ENCODE assay signal across 16 cellular contexts in genomic region chr3:188508454-188508853, GRCh38.
DNase-seq lines count a peak whose midpoint lies in the region; ATAC-seq and TF ChIP-seq lines count a peak whose summit lies in the region.
"Had no signal": no experiment of that assay in that cellular context is flagged by ENCODE, and none has a peak within 500 bp of the region (broad histone marks: within the 10 kb centered on the region; RNA-seq: fewer than 3 reads in every experiment).

No MANE protein-coding gene starts in this region.

- H3K9me3 ChIP-seq in BLaER1, result peaks cover 26% of the 10 kb centered on the region
- H3K9me3 ChIP-seq in smooth muscle cell (replicated peaks; ENCODE audit: low read depth), result peaks cover 7% of the 10 kb centered on the region
- H3K9me3 ChIP-seq in gastroesophageal sphincter, result peaks cover 0 to 12% (median 0%) of the 10 kb centered on the region in 3 donors
- H3K9me3 ChIP-seq: BE2C had no signal

- no peak overlapping the region for H3K27ac ChIP-seq in BLaER1
- H3K27ac ChIP-seq in smooth muscle cell (ENCODE audit: low read depth), result peak overlapping the region; percentile 80
- no peak overlapping the region for H3K27ac ChIP-seq in gastroesophageal sphincter
- H3K27ac ChIP-seq in coronary artery, result peak overlapping the region in 1 of 2 donors; percentile 67

- H3K4me1 Mint-ChIP-seq in chondrocyte (ENCODE audit: low read depth), result peaks cover 73% of the 10 kb centered on the region

- no peaks in the 10 kb centered on the region for H4K20me1 ChIP-seq in BLaER1
- H4K20me1 ChIP-seq in smooth muscle cell (ENCODE audit: low read depth), result no peaks in the 10 kb centered on the region

- H3K36me3 Mint-ChIP-seq in chondrocyte (ENCODE audit: low read depth), result peaks cover 13% of the 10 kb centered on the region

- no peak for ATAC-seq in gastroesophageal sphincter
- ATAC-seq: GM12878, GM23338 had no signal

- no peaks in the 10 kb centered on the region for H3K27me3 ChIP-seq in BLaER1
- H3K27me3 ChIP-seq in smooth muscle cell (ENCODE audit: low read depth), result no peaks in the 10 kb centered on the region
- no peaks in the 10 kb centered on the region for H3K27me3 ChIP-seq in gastroesophageal sphincter
- H3K27me3 ChIP-seq: BE2C had no signal

- peaks cover 42% of the 10 kb centered on the region for H3K79me2 ChIP-seq in smooth muscle cell (ENCODE audit: low read depth)

- TF ChIP-seq CTCF in chondrocyte (IDR thresholded peaks at IDR 0.05), result no peak
- no peak for TF ChIP-seq CTCF in smooth muscle cell (IDR thresholded peaks at IDR 0.05; ENCODE audit: borderline replicate concordance, insufficient read depth, poor library complexity, severe bottlenecking)
- no peak for TF ChIP-seq CTCF in gastroesophageal sphincter (IDR thresholded peaks at IDR 0.05)
- TF ChIP-seq CTCF in coronary artery (IDR thresholded peaks at IDR 0.05), result no peak

- DNase-seq in NCI-H774 (lab: John Stamatoyannopoulos, UW) (peak; percentile 11), chondrocyte (ENCODE audit: low spot score) (no peak), smooth muscle cell (lab: John Stamatoyannopoulos, UW; ENCODE audit: unreplicated experiment) (no peak), GM19240 (ENCODE audit: insufficient read length, low spot score) (no peak), coronary artery (ENCODE audit: low spot score) (no peak), DMS153 treated with DMSO at 0.1 percent for 48 hours (lab: John Stamatoyannopoulos, UW; ENCODE audit: unreplicated experiment) (no peak)
- DNase-seq: ACHN; BE2C; CD4-positive, alpha-beta memory T cell; DND-41; EL; HCEC 1CT had no signal

- no peaks in the 10 kb centered on the region for H3K27me3 Mint-ChIP-seq in chondrocyte (ENCODE audit: low read depth)
- H3K27me3 Mint-ChIP-seq: CD4-positive, alpha-beta memory T cell had no signal

- H3F3A ChIP-seq in smooth muscle cell (ENCODE audit: low read depth), result peaks cover 20% of the 10 kb centered on the region

- H3K4me3 ChIP-seq in BLaER1 (no peak overlapping the region), smooth muscle cell (no peak overlapping the region), gastroesophageal sphincter (no peak overlapping the region), coronary artery (no peak overlapping the region)
- H3K4me3 ChIP-seq: GM12878, GM23338 had no signal

- no peak for TF ChIP-seq EP300 in gastroesophageal sphincter (IDR thresholded peaks at IDR 0.05)

- no peak overlapping the region for H2AFZ ChIP-seq in smooth muscle cell (ENCODE audit: low read depth)
- H2AFZ ChIP-seq: GM23338 had no signal

- H3K36me3 ChIP-seq in BLaER1, result no peaks in the 10 kb centered on the region
- H3K36me3 ChIP-seq in smooth muscle cell (ENCODE audit: low read depth), result no peaks in the 10 kb centered on the region
- H3K36me3 ChIP-seq in gastroesophageal sphincter, result peaks cover 0 to 6% of the 10 kb centered on the region in 2 donors
- H3K36me3 ChIP-seq: BE2C had no signal

- H3K9me3 Mint-ChIP-seq in chondrocyte (ENCODE audit: low read depth), result peaks cover 17% of the 10 kb centered on the region

- peak overlapping the region; percentile 81 for H3K4me2 ChIP-seq in BLaER1
- H3K4me2 ChIP-seq in smooth muscle cell, result no peak overlapping the region
- H3K4me2 ChIP-seq: GM23338 had no signal

- TF ChIP-seq POLR2A in gastroesophageal sphincter (IDR thresholded peaks at IDR 0.05), result no peak

- 94% methylated on average over 6 of the region's 6 CpGs for WGBS in smooth muscle cell (ENCODE audit: low lambda C conversion rate)
- WGBS in gastroesophageal sphincter (ENCODE audit: low coverage in 1 of 2), 2 donors, result 53 to 83% methylated on average over 6 of the region's 6 CpGs

- no peak overlapping the region for H3K4me3 Mint-ChIP-seq in chondrocyte (ENCODE audit: unreplicated experiment)
- H3K4me3 Mint-ChIP-seq: GM23338 had no signal

- H3K4me1 ChIP-seq in BLaER1, result peaks cover 33% of the 10 kb centered on the region
- H3K4me1 ChIP-seq in smooth muscle cell (ENCODE audit: low read depth), result no peaks in the 10 kb centered on the region
- H3K4me1 ChIP-seq in gastroesophageal sphincter, result peaks cover 10 to 68% (median 12%) of the 10 kb centered on the region in 3 donors
- H3K4me1 ChIP-seq: BE2C had no signal

- peak overlapping the region; percentile 95 for H3K27ac Mint-ChIP-seq in chondrocyte (ENCODE audit: unreplicated experiment)
- H3K27ac Mint-ChIP-seq: CD4-positive, alpha-beta memory T cell; GM23338 had no signal

- H3K9ac ChIP-seq in BLaER1 (no peak overlapping the region), smooth muscle cell (ENCODE audit: low read depth) (no peak overlapping the region)
